In the genomic region with DNA sequence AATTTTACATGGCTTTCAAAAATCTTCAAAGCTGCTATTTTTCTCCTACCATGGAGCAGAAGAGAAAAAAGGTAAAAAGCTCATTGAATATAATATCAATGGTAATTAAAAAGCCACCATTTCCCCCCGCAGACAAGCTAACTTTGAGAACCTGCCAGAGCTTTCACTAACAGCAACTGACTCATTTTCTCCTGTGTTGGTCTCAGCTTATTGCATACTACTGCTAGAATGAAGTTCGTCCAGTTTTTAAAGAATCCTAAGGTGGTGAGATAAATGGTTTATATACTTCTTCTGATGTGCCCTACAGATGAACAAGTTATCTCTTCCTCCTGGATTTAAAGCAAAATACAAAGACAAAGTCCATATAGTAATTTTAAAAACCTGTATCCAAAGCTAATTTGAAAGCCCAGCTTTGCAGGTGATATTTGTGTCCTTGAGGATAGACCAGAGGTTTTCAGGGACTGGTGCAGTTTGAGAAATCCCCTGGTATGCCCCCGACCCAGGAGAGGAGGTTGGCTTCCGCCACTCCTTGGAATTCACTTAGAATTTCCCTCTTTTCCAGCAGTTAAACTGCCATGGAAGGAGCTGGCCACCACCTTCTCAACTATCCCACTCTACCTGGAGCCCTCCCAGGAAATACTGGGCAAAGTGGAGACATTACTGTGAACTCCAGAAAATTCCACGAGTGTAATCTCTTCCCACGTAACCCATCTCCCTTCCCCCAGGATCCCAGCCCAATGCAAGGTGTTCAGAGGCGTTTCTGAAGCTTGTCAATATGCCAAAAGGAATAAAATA, we compare ENCODE assay signal across 15 cellular contexts. TPM values are rescaled to one million over a fixed set of nuclear protein-coding genes. Genes with fewer than 3 reads are reported as not detected.
DNase-seq lines count a peak whose midpoint lies in the region; ATAC-seq and TF ChIP-seq lines count a peak whose summit lies in the region.
"Had no signal": no experiment of that assay in that cellular context is flagged by ENCODE, and none has a peak within 500 bp of the region (broad histone marks: within the 10 kb centered on the region; RNA-seq: fewer than 3 reads in every experiment).

No MANE protein-coding gene starts in this region.

- H3K36me3 ChIP-seq in adipocyte (ENCODE audit: control insufficient read depth, insufficient read depth, low read length, severe bottlenecking) = peaks cover 31% of the 10 kb centered on the region
- no peaks in the 10 kb centered on the region for H3K36me3 ChIP-seq in iPS-15b (ENCODE audit: control insufficient read depth, insufficient read depth, low read length)

- H3K9me3 Mint-ChIP-seq in natural killer cell = no peaks in the 10 kb centered on the region
- no peaks in the 10 kb centered on the region for H3K9me3 Mint-ChIP-seq in natural killer cell treated with Interleukin-12 subunit alpha and Interleukin-12 subunit beta and Interleukin-15 and Interleukin-18, amount 100 ng/mL, for 72 hours
- no peaks in the 10 kb centered on the region for H3K9me3 Mint-ChIP-seq in type B pancreatic cell
- H3K9me3 Mint-ChIP-seq: H9; naive thymus-derived CD8-positive, alpha-beta T cell; stimulated activated naive CD8-positive, alpha-beta T cell treated with anti-CD3 and anti-CD28 coated beads, Interleukin-15, amount 100 ng/mL, for 72 hours had no signal

- H3K27me3 ChIP-seq in adipocyte (replicated peaks; ENCODE audit: control insufficient read depth, insufficient read depth, low read length) (no peaks in the 10 kb centered on the region), iPS-15b (ENCODE audit: control insufficient read depth, insufficient read depth, low read length) (no peaks in the 10 kb centered on the region)
- H3K27me3 ChIP-seq: cardiac muscle cell, SJCRH30 had no signal

- peak overlapping the region; percentile 61 for H3K4me3 Mint-ChIP-seq in natural killer cell
- H3K4me3 Mint-ChIP-seq in natural killer cell treated with Interleukin-12 subunit alpha and Interleukin-12 subunit beta and Interleukin-15 and Interleukin-18, amount 100 ng/mL, for 72 hours = no peak overlapping the region
- H3K4me3 Mint-ChIP-seq in type B pancreatic cell = peak overlapping the region; percentile 25
- H3K4me3 Mint-ChIP-seq: activated naive CD8-positive, alpha-beta T cell; stimulated activated naive CD8-positive, alpha-beta T cell treated with anti-CD3 and anti-CD28 coated beads, Interleukin-15, amount 100 ng/mL, for 72 hours had no signal

- TF ChIP-seq CTCF in natural killer cell (IDR thresholded peaks at IDR 0.05) (no peak), type B pancreatic cell (conservative IDR thresholded peaks at IDR 0.05) (no peak)

- peaks cover 10% of the 10 kb centered on the region for H3K4me1 ChIP-seq in adipocyte (ENCODE audit: control insufficient read depth, insufficient read depth, low read length)
- H3K4me1 ChIP-seq in iPS-15b (ENCODE audit: control insufficient read depth, insufficient read depth, low read length) = peaks cover 2% of the 10 kb centered on the region
- H3K4me1 ChIP-seq: SJCRH30 had no signal

- intact Hi-C loops in natural killer cell (cut with micrococcal nuclease) = loop anchor here (5.0 kb wide), 2 partner anchors 68 to 72 kb away; a partner anchor contains a TSS

- H3K27ac Mint-ChIP-seq in natural killer cell = peak overlapping the region; percentile 24 to 70
- no peak overlapping the region for H3K27ac Mint-ChIP-seq in natural killer cell treated with Interleukin-12 subunit alpha and Interleukin-12 subunit beta and Interleukin-15 and Interleukin-18, amount 100 ng/mL, for 72 hours
- H3K27ac Mint-ChIP-seq in type B pancreatic cell = peak overlapping the region; percentile 79
- H3K27ac Mint-ChIP-seq: activated naive CD8-positive, alpha-beta T cell had no signal

- H3K27me3 Mint-ChIP-seq in natural killer cell (ENCODE audit: low read depth in 2 of 2) = no peaks in the 10 kb centered on the region
- H3K27me3 Mint-ChIP-seq in natural killer cell treated with Interleukin-12 subunit alpha and Interleukin-12 subunit beta and Interleukin-15 and Interleukin-18, amount 100 ng/mL, for 72 hours = no peaks in the 10 kb centered on the region
- H3K27me3 Mint-ChIP-seq in type B pancreatic cell = peaks cover 3% of the 10 kb centered on the region
- H3K27me3 Mint-ChIP-seq: activated naive CD8-positive, alpha-beta T cell; naive thymus-derived CD8-positive, alpha-beta T cell; stimulated activated naive CD8-positive, alpha-beta T cell treated with anti-CD3 and anti-CD28 coated beads, Interleukin-15, amount 100 ng/mL, for 72 hours had no signal

- H3K9ac ChIP-seq in adipocyte (ENCODE audit: low read length) (peak overlapping the region; percentile 14), iPS-15b (ENCODE audit: low read depth, low read length) (peak overlapping the region; percentile 19)

- H3K9me3 ChIP-seq in adipocyte (ENCODE audit: control insufficient read depth, low read length) = no peaks in the 10 kb centered on the region
- no peaks in the 10 kb centered on the region for H3K9me3 ChIP-seq in iPS-15b (ENCODE audit: control insufficient read depth, insufficient read depth, low read length)
- H3K9me3 ChIP-seq: left ventricle myocardium inferior, SJCRH30 had no signal

- peak in 1 of 3 donors; percentile 0 for ATAC-seq in natural killer cell
- no peak for ATAC-seq in natural killer cell treated with Interleukin-12 subunit alpha and Interleukin-12 subunit beta and Interleukin-15 and Interleukin-18, amount 100 ng/mL, for 72 hours

- DNase-seq in natural killer cell = no peak
- DNase-seq in natural killer cell treated with Interleukin-12 subunit alpha and Interleukin-12 subunit beta and Interleukin-15 and Interleukin-18, amount 100 ng/mL, for 72 hours (ENCODE audit: low spot score) = no peak
- no peak for DNase-seq in adipocyte (ENCODE audit: low read depth)
- no peak for DNase-seq in type B pancreatic cell (ENCODE audit: extremely low spot score, unreplicated experiment)
- DNase-seq in T-helper 2 cell = no peak
- DNase-seq in substantia nigra (lab: John Stamatoyannopoulos, UW) = no peak
- no peak for DNase-seq in activated CD4-positive, alpha-beta T cell treated with anti-CD3 and anti-CD28 coated beads for 1 hour
- DNase-seq: left ventricle myocardium inferior had no signal

- no peak overlapping the region for H3K27ac ChIP-seq in substantia nigra (ENCODE audit: low read depth, low read length, poor library complexity, severe bottlenecking)
- H3K27ac ChIP-seq: cardiac muscle cell, left ventricle myocardium inferior, SJCRH30 had no signal

- H3K4me1 Mint-ChIP-seq in natural killer cell = peaks cover 21 to 30% of the 10 kb centered on the region in 2 donors
- peaks cover 3 to 6% of the 10 kb centered on the region in 2 donors for H3K4me1 Mint-ChIP-seq in natural killer cell treated with Interleukin-12 subunit alpha and Interleukin-12 subunit beta and Interleukin-15 and Interleukin-18, amount 100 ng/mL, for 72 hours (ENCODE audit: low read depth in 2 of 2)
- H3K4me1 Mint-ChIP-seq in type B pancreatic cell (ENCODE audit: unreplicated experiment) = peaks cover 3% of the 10 kb centered on the region

- no peak overlapping the region for H3K4me3 ChIP-seq in adipocyte (ENCODE audit: low read length)
- no peak overlapping the region for H3K4me3 ChIP-seq in iPS-15b (ENCODE audit: low read depth, low read length)
- H3K4me3 ChIP-seq: cardiac muscle cell, left ventricle myocardium inferior, SJCRH30 had no signal

- H3K36me3 Mint-ChIP-seq in natural killer cell (peaks cover 10% of the 10 kb centered on the region), type B pancreatic cell (peaks cover 4% of the 10 kb centered on the region)
- no peaks in the 10 kb centered on the region for H3K36me3 Mint-ChIP-seq in natural killer cell treated with Interleukin-12 subunit alpha and Interleukin-12 subunit beta and Interleukin-15 and Interleukin-18, amount 100 ng/mL, for 72 hours

RNA-seq across cellular contexts. Expression of a gene that starts 17.5 kb away (rescaled TPM):
- 1,000 to 10,000 TPM in 1 of 3 donors, 100 to 1,000 TPM in 2; 569 to 1,094 (median 800) TPM for total RNA-seq in natural killer cell
- total RNA-seq in natural killer cell treated with Interleukin-12 subunit alpha and Interleukin-12 subunit beta and Interleukin-15 and Interleukin-18, amount 100 ng/mL, for 72 hours = 10 to 100 TPM; 23.4 to 37.7 TPM
- total RNA-seq in type B pancreatic cell (ENCODE audit: low replicate concordance) = 55.0 and 69.8 TPM in 2 replicates

Comparison
In these comparisons a context has a peak if more than half of its experiments do, and no peak if none do; other contexts are left out.
1. H3K27ac Mint-ChIP-seq: peak in natural killer cell (2 of 2) and type B pancreatic cell (single experiment); none in natural killer cell treated with Interleukin-12 subunit alpha and Interleukin-12 subunit beta and Interleukin-15 and Interleukin-18, amount 100 ng/mL, for 72 hours (0 of 2).